Comparison of ENCODE assay signal across 17 cellular contexts in genomic region chr10:78765726-78766335, GRCh38.
DNase-seq lines count a peak whose midpoint lies in the region; TF ChIP-seq lines count a peak whose summit lies in the region.
"Had no signal": no experiment of that assay in that cellular context is flagged by ENCODE, and none has a peak within 500 bp of the region (broad histone marks: within the 10 kb centered on the region; RNA-seq: fewer than 3 reads in every experiment).

No MANE protein-coding gene starts in this region.

- H3K4me3 Mint-ChIP-seq in CD14-positive monocyte (no peak overlapping the region), endodermal cell (no peak overlapping the region)
- no peak overlapping the region for H3K4me3 Mint-ChIP-seq in CD8-positive, alpha-beta memory T cell
- H3K4me3 Mint-ChIP-seq: HFFc6 had no signal

- H3K27ac ChIP-seq in endodermal cell (ENCODE audit: low read depth, low read length) (no peak overlapping the region), trophoblast cell (ENCODE audit: low read depth, low read length) (no peak overlapping the region)
- no peak overlapping the region for H3K27ac ChIP-seq in CD8-positive, alpha-beta memory T cell (ENCODE audit: low read depth, low read length)

- no peaks in the 10 kb centered on the region for H3K9me3 ChIP-seq in BE2C
- H3K9me3 ChIP-seq in endodermal cell (ENCODE audit: control insufficient read depth, low read length), result no peaks in the 10 kb centered on the region
- no peaks in the 10 kb centered on the region for H3K9me3 ChIP-seq in trophoblast cell (ENCODE audit: insufficient read depth, low read depth, low read length)
- no peaks in the 10 kb centered on the region for H3K9me3 ChIP-seq in CD8-positive, alpha-beta memory T cell (ENCODE audit: low read length)

- H3K27me3 Mint-ChIP-seq in CD14-positive monocyte (ENCODE audit: low read depth in 3 of 3) (peaks cover 2 to 5% (median 3%) of the 10 kb centered on the region in 3 donors), endodermal cell (ENCODE audit: insufficient read depth) (peaks cover 10% of the 10 kb centered on the region)
- peaks cover 0 to 9% of the 10 kb centered on the region in 2 donors for H3K27me3 Mint-ChIP-seq in CD8-positive, alpha-beta memory T cell

- H3K27me3 ChIP-seq in BE2C (no peaks in the 10 kb centered on the region), endodermal cell (ENCODE audit: control insufficient read depth, insufficient read depth, low read length, poor library complexity, severe bottlenecking) (no peaks in the 10 kb centered on the region), trophoblast cell (ENCODE audit: insufficient read depth, low read length) (no peaks in the 10 kb centered on the region)
- H3K27me3 ChIP-seq in CD8-positive, alpha-beta memory T cell (ENCODE audit: insufficient read depth, low read length, poor library complexity, severe bottlenecking), result no peaks in the 10 kb centered on the region

- POLR2A ChIA-PET in CD8-positive, alpha-beta memory T cell (lab: Charles Lee), result no interaction called here

- H3K36me3 ChIP-seq in BE2C (no peaks in the 10 kb centered on the region), endodermal cell (ENCODE audit: control insufficient read depth, insufficient read depth, low read length) (no peaks in the 10 kb centered on the region), trophoblast cell (ENCODE audit: control insufficient read depth in 1 of 2, insufficient read depth in 2 of 2, low read length in 2 of 2) (no peaks in the 10 kb centered on the region)
- no peaks in the 10 kb centered on the region for H3K36me3 ChIP-seq in CD8-positive, alpha-beta memory T cell (ENCODE audit: insufficient read depth, low read length)

- no peak overlapping the region for H3K27ac Mint-ChIP-seq in CD14-positive monocyte
- H3K27ac Mint-ChIP-seq in endodermal cell, result no peak overlapping the region
- H3K27ac Mint-ChIP-seq in CD8-positive, alpha-beta memory T cell, result no peak overlapping the region
- H3K27ac Mint-ChIP-seq: HFFc6 had no signal

- H3K36me3 Mint-ChIP-seq in CD14-positive monocyte (no peaks in the 10 kb centered on the region), endodermal cell (ENCODE audit: low read depth) (no peaks in the 10 kb centered on the region)
- no peaks in the 10 kb centered on the region for H3K36me3 Mint-ChIP-seq in CD8-positive, alpha-beta memory T cell

- peak overlapping the region; percentile 15 for H4K8ac ChIP-seq in trophoblast cell (ENCODE audit: low read depth, low read length)

- H3K4me3 ChIP-seq in BE2C (ENCODE audit: low read depth, low read length) (no peak overlapping the region), endodermal cell (ENCODE audit: low read length) (no peak overlapping the region), trophoblast cell (ENCODE audit: low read depth, low read length) (no peak overlapping the region)
- H3K4me3 ChIP-seq in CD8-positive, alpha-beta memory T cell (ENCODE audit: low read length), result no peak overlapping the region

- H2BK120ac ChIP-seq in trophoblast cell (ENCODE audit: insufficient read depth, low read length, poor library complexity), result peak overlapping the region; percentile 28

- H3K9ac ChIP-seq in endodermal cell (ENCODE audit: extremely low read depth, low read length, poor library complexity, severe bottlenecking) (no peak overlapping the region), trophoblast cell (ENCODE audit: low read length) (no peak overlapping the region)

- peak overlapping the region; percentile 45 for H4K91ac ChIP-seq in trophoblast cell (ENCODE audit: low read depth, low read length)

- H2BK5ac ChIP-seq in trophoblast cell (ENCODE audit: low read depth, low read length, poor library complexity), result no peak overlapping the region

- WGBS in endodermal cell (ENCODE audit: insufficient coverage in 1 of 2, insufficient read length in 1 of 2), 2 experiments, result 91 to 95% methylated on average over 13 to 16 of the region's 16 CpGs
- no CpG with 5 or more reads among the region's 16 CpGs for WGBS in trophoblast cell (ENCODE audit: extremely low coverage, insufficient coverage, insufficient read length)

- intact Hi-C loops in CD14-positive monocyte (cut with micrococcal nuclease), result loop anchor here in 1 of 2 donors (10.0 kb wide), 1 partner anchor 299 kb away; the partner anchor contains the start of gene ZMIZ1

- CTCF ChIA-PET in CD8-positive, alpha-beta memory T cell (lab: Charles Lee), result no interaction called here

- no peaks in the 10 kb centered on the region for H3K9me3 Mint-ChIP-seq in CD14-positive monocyte
- H3K9me3 Mint-ChIP-seq in endodermal cell, result no peaks in the 10 kb centered on the region
- H3K9me3 Mint-ChIP-seq in CD8-positive, alpha-beta memory T cell, result no peaks in the 10 kb centered on the region
- H3K9me3 Mint-ChIP-seq: HFFc6 had no signal

- peaks cover 8% of the 10 kb centered on the region for H3K79me2 ChIP-seq in trophoblast cell (ENCODE audit: control insufficient read depth, insufficient read depth, low read length, poor library complexity)

- peaks cover 51% of the 10 kb centered on the region for H3K79me1 ChIP-seq in trophoblast cell (ENCODE audit: low read length)

- no peak overlapping the region for H4K12ac ChIP-seq in trophoblast cell (ENCODE audit: low read depth, low read length)

- no peak overlapping the region for H3K4ac ChIP-seq in trophoblast cell (ENCODE audit: low read depth, low read length)

- peak overlapping the region; percentile 29 for H2BK12ac ChIP-seq in trophoblast cell (ENCODE audit: low read length)

- H3K4me1 ChIP-seq in BE2C (peaks cover 34% of the 10 kb centered on the region), endodermal cell (ENCODE audit: control insufficient read depth, insufficient read depth, low read length) (no peaks in the 10 kb centered on the region), trophoblast cell (ENCODE audit: control insufficient read depth in 1 of 2, insufficient read depth in 2 of 2, low read length in 2 of 2) (peaks cover 36 to 48% of the 10 kb centered on the region in 2 experiments)
- no peaks in the 10 kb centered on the region for H3K4me1 ChIP-seq in CD8-positive, alpha-beta memory T cell (ENCODE audit: insufficient read depth, low read length)

- no peak overlapping the region for H3K23ac ChIP-seq in trophoblast cell (ENCODE audit: low read length)

- H3K18ac ChIP-seq in trophoblast cell (ENCODE audit: low read length), result no peak overlapping the region

- H3K4me2 ChIP-seq in trophoblast cell (ENCODE audit: low read length), result no peak overlapping the region

- H2AK5ac ChIP-seq in trophoblast cell (ENCODE audit: low read length), result no peak overlapping the region

- peak; percentile 35 for DNase-seq in BE2C
- peak; percentile 22 for DNase-seq in CD14-positive monocyte (ENCODE audit: low spot score)
- peak; percentile 47 for DNase-seq in endodermal cell
- DNase-seq in trophoblast cell, result no peak
- DNase-seq in NCI-H526 treated with DMSO at 0.1 percent for 48 hours (lab: John Stamatoyannopoulos, UW), result no peak
- no peak for DNase-seq in CD8-positive, alpha-beta memory T cell
- DNase-seq in kidney glomerular epithelial cell (lab: John Stamatoyannopoulos, UW), result no peak
- DNase-seq: DMS 273 treated with DMSO at 0.1 percent for 48 hours, GOT3, Karpas-422, MM.1S, NCI-H1105, NCI-H1694 treated with DMSO at 0.1 percent for 48 hours, NCI-H446, NCI-H748 treated with DMSO at 0.1 percent for 48 hours, SIG-M5 had no signal

- H2AFZ ChIP-seq in trophoblast cell (ENCODE audit: insufficient read depth, low read length, poor library complexity), result no peak overlapping the region

- no peak for TF ChIP-seq CTCF in BE2C (IDR thresholded peaks at IDR 0.05; ENCODE audit: low read depth, low read length)
- TF ChIP-seq CTCF in CD14-positive monocyte (IDR thresholded peaks at IDR 0.05), result no peak
- no peak for TF ChIP-seq CTCF in endodermal cell (conservative IDR thresholded peaks at IDR 0.05)

- H3K14ac ChIP-seq in trophoblast cell (ENCODE audit: low read length), result no peak overlapping the region

- peaks cover 39% of the 10 kb centered on the region for H3K4me1 Mint-ChIP-seq in CD14-positive monocyte
- H3K4me1 Mint-ChIP-seq in endodermal cell, result peaks cover 1% of the 10 kb centered on the region
- no peaks in the 10 kb centered on the region for H3K4me1 Mint-ChIP-seq in CD8-positive, alpha-beta memory T cell

Comparison
In these comparisons a context has a peak if more than half of its experiments do, and no peak if none do; other contexts are left out.
1. DNase-seq: peak in BE2C (single experiment), CD14-positive monocyte (single experiment) and endodermal cell (single experiment); none in trophoblast cell (0 of 2), NCI-H526 treated with DMSO at 0.1 percent for 48 hours (single experiment), CD8-positive, alpha-beta memory T cell (0 of 5) and kidney glomerular epithelial cell (single experiment).